Comparison of ENCODE assay signal across 19 cellular contexts in genomic region chr19:8088752-8089663, GRCh38. TPM values are rescaled to one million over a fixed set of nuclear protein-coding genes. Genes with fewer than 3 reads are reported as not detected.
"Had no signal": no experiment of that assay in that cellular context is flagged by ENCODE, and none has a peak within 500 bp of the region (broad histone marks: within the 10 kb centered on the region; RNA-seq: fewer than 3 reads in every experiment).

No MANE protein-coding gene starts in this region.

- FAIRE-seq: TTC549 had no signal

- H3K4me1 ChIP-seq: breast epithelium, foreskin keratinocyte, parathyroid adenoma, stomach had no signal

- H3K36me3 ChIP-seq: breast epithelium, heart left ventricle, neutrophil, stomach had no signal

- H3K27ac ChIP-seq: breast epithelium, foreskin keratinocyte, heart left ventricle, neutrophil, parathyroid adenoma, stomach had no signal

- H3K4me3 ChIP-seq: breast epithelium, heart left ventricle, stomach had no signal

- DNase-seq: activated B cell treated with CpG ODN at 0.5 μM for 24 hours; activated CD4-positive, alpha-beta T cell treated with anti-CD3 and anti-CD28 coated beads, Interleukin-2, amount 10 ng/mL, durations not matched to agents 24 days and 14 days; activated CD8-positive, alpha-beta memory T cell treated with anti-CD3 and anti-CD28 coated beads, Interleukin-2, amount 50 U/mL, for 48 hours; activated CD8-positive, alpha-beta T cell treated with anti-CD3 and anti-CD28 coated beads, Interleukin-2, amount 10 ng/mL, durations not matched to agents 7 days and 5 days; activated naive CD4-positive, alpha-beta T cell; activated naive CD8-positive, alpha-beta T cell treated with anti-CD3 and anti-CD28 coated beads, Interleukin-2, amount 10 ng/mL, durations not matched to agents 7 days and 5 days; aorta; dermis blood vessel endothelial cell; effector memory CD8-positive, alpha-beta T cell; foreskin keratinocyte; heart left ventricle; left colon; naive thymus-derived CD4-positive, alpha-beta T cell; stimulated activated CD4-positive, alpha-beta T cell treated with anti-CD3 and anti-CD28 coated beads, Interleukin-1b, Interleukin-23, amount 100 ng/mL, for 48 hours; stomach had no signal

- H3K9me3 ChIP-seq: neutrophil had no signal

- ATAC-seq: activated CD8-positive, alpha-beta T cell treated with anti-CD3 and anti-CD28 coated beads, Interleukin-2, amount 10 ng/mL, durations not matched to agents 7 days and 5 days; effector memory CD8-positive, alpha-beta T cell; foreskin keratinocyte; heart left ventricle; left colon; naive thymus-derived CD4-positive, alpha-beta T cell had no signal

RNA-seq across cellular contexts. Expression of gene CCL25, which starts 36.4 kb away (rescaled TPM):
- polyA plus RNA-seq: foreskin keratinocyte; heart left ventricle; naive thymus-derived CD4-positive, alpha-beta T cell; stomach had no signal
